3 cellular contexts compared by ENCODE assay signal in genomic region chr5:175846332-175846731, GRCh38.
A peak's percentile ranks its signal among the peaks of the same experiment; 100 is the strongest.
TF ChIP-seq lines count a peak whose summit lies in the region.

No MANE protein-coding gene starts in this region.

TF ChIP-seq in HepG2, 621 proteins besides CTCF, POLR2A, EP300 and RAD21:
- TF ChIP-seq ZNF639 (CRISPR knock-in tag; conservative IDR thresholded peaks at IDR 0.05), result no peak
- no peak for TF ChIP-seq POLR2AphosphoS5 (IDR thresholded peaks at IDR 0.05; ENCODE audit: low read depth, low read length)
- TF ChIP-seq ZNF816 (CRISPR knock-in tag; IDR thresholded peaks at IDR 0.05; ENCODE audit: borderline replicate concordance), result no peak
- TF ChIP-seq ZKSCAN8 (CRISPR knock-in tag; IDR thresholded peaks at IDR 0.05; ENCODE audit: borderline replicate concordance), result peak; percentile 97
- no peak for TF ChIP-seq GLI4 (CRISPR knock-in tag; IDR thresholded peaks at IDR 0.05; ENCODE audit: borderline replicate concordance)
TF ChIP-seq in HepG2: peak in this region for 1.

TF ChIP-seq in A549, 52 proteins besides CTCF, POLR2A, EP300 and RAD21:
- no peak for TF ChIP-seq TP53 (CRISPR knock-in tag; IDR thresholded peaks at IDR 0.05)

TF ChIP-seq in K562, 482 proteins besides CTCF, POLR2A, EP300 and RAD21:
- TF ChIP-seq ZKSCAN8 (CRISPR knock-in tag; IDR thresholded peaks at IDR 0.05) (peak; percentile 94), SRF (CRISPR knock-in tag; IDR thresholded peaks at IDR 0.05) (no peak)
TF ChIP-seq in K562: peak in this region for 1.
